Comparison of ENCODE assay signal across 1 cellular context in the genomic region with DNA sequence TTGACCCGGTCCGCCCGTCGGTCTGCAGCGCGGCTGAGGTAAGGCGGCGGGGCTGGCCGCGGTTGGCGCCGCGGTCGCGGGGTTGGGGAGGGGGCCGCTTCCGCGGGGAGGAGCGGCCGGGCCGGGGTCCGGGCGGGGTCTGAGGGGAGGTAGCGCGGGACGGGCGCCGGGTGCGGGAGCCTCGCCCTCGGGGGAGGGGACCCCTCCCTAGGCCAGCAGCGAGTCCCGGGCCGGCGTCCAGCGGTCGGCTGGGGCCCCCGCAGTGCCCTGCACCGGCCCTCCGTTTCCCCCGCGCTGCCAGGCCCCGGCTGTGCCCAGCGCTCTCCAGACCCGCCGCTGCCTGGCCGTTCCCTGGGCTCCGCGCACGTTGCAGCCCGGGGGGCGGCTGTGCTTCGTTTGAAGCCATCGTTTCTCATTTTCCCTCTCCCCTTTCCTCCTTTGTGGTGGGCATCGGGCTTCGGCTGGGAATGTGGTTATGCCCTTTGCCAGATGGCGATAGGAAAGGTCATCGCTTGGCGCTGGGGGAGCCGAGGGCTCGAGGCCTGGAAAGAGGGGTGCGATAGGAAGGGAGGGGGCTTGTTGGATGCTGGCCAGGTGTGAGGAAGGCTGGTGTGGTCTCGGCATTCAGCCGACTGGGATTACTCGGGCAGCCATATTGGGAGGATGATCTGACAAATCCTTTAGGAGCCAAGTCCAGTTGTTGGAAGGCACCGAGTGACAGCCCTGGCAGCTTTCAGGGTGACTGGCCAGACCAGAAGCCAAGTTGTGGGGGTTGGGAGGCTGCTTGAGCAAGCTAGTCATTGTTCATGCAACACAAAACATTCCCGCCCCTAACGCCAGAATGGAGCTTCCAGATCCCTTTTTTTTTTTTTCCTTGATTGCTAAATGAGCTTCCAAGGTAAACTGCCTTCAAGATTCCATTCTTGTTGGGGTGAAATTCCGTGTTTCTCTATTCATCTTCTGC.
TF ChIP-seq lines count a peak whose summit lies in the region.

No MANE protein-coding gene starts in this region.

TF ChIP-seq in K562, 482 proteins besides CTCF, POLR2A, EP300 and RAD21 (continued from another document):
- TF ChIP-seq, protein P1, sequence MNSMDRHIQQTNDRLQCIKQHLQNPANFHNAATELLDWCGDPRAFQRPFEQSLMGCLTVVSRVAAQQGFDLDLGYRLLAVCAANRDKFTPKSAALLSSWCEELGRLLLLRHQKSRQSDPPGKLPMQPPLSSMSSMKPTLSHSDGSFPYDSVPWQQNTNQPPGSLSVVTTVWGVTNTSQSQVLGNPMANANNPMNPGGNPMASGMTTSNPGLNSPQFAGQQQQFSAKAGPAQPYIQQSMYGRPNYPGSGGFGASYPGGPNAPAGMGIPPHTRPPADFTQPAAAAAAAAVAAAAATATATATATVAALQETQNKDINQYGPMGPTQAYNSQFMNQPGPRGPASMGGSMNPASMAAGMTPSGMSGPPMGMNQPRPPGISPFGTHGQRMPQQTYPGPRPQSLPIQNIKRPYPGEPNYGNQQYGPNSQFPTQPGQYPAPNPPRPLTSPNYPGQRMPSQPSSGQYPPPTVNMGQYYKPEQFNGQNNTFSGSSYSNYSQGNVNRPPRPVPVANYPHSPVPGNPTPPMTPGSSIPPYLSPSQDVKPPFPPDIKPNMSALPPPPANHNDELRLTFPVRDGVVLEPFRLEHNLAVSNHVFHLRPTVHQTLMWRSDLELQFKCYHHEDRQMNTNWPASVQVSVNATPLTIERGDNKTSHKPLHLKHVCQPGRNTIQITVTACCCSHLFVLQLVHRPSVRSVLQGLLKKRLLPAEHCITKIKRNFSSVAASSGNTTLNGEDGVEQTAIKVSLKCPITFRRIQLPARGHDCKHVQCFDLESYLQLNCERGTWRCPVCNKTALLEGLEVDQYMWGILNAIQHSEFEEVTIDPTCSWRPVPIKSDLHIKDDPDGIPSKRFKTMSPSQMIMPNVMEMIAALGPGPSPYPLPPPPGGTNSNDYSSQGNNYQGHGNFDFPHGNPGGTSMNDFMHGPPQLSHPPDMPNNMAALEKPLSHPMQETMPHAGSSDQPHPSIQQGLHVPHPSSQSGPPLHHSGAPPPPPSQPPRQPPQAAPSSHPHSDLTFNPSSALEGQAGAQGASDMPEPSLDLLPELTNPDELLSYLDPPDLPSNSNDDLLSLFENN (IDR thresholded peaks at IDR 0.05; ENCODE audit: low read depth in 2 of 2, low read length in 2 of 2): no peak
- TF ChIP-seq ESRRA (IDR thresholded peaks at IDR 0.05; ENCODE audit: borderline replicate concordance, low read depth) (no peak), TCF7L2 (IDR thresholded peaks at IDR 0.05; ENCODE audit: low read depth, low read length) (no peak), ZNF146 (CRISPR knock-in tag; IDR thresholded peaks at IDR 0.05; ENCODE audit: unreplicated experiment) (no peak), DMBX1 (CRISPR knock-in tag; IDR thresholded peaks at IDR 0.05; ENCODE audit: borderline replicate concordance) (no peak), STAT5B (CRISPR knock-in tag; IDR thresholded peaks at IDR 0.05) (no peak), EHMT2 (IDR thresholded peaks at IDR 0.05) (no peak), CEBPB (tag; IDR thresholded peaks at IDR 0.05) (no peak; the same call in 1 of the 2 replicates), PHF8 (IDR thresholded peaks at IDR 0.05; ENCODE audit: borderline replicate concordance, low read length) (no peak; the same call in 1 of the 2 replicates), XRCC3 (IDR thresholded peaks at IDR 0.05) (no peak), U2AF2 (optimal IDR thresholded peaks at IDR 0.05; ENCODE audit: low read depth, low read length) (no peak), GATAD2A (IDR thresholded peaks at IDR 0.05) (peak; percentile 59; the same call in 1 of the 2 replicates), KLF16 (IDR thresholded peaks at IDR 0.05) (no peak), BCOR (IDR thresholded peaks at IDR 0.05) (peak; percentile 7; the same call in 1 of the 2 replicates), PPARD (CRISPR knock-in tag; IDR thresholded peaks at IDR 0.05) (no peak), CHD4 (IDR thresholded peaks at IDR 0.05; ENCODE audit: insufficient read depth, insufficient replicate concordance, low read depth, low read length, poor library complexity, severe bottlenecking) (no peak), HIVEP1 (CRISPR knock-in tag; IDR thresholded peaks at IDR 0.05) (no peak), FOXJ3 (CRISPR knock-in tag; IDR thresholded peaks at IDR 0.05) (no peak), MIER1 (IDR thresholded peaks at IDR 0.05; ENCODE audit: low read depth) (no peak), NRF1 (conservative IDR thresholded peaks at IDR 0.05 in 1 of 2, IDR thresholded peaks at IDR 0.05 in 1 of 2) (no peak), HSF4 (CRISPR knock-in tag; IDR thresholded peaks at IDR 0.05; ENCODE audit: borderline replicate concordance) (no peak), BACH1 (tag; IDR thresholded peaks at IDR 0.05) (no peak), THRAP3 (IDR thresholded peaks at IDR 0.05; ENCODE audit: borderline replicate concordance) (no peak)
- TF ChIP-seq, protein P2, sequence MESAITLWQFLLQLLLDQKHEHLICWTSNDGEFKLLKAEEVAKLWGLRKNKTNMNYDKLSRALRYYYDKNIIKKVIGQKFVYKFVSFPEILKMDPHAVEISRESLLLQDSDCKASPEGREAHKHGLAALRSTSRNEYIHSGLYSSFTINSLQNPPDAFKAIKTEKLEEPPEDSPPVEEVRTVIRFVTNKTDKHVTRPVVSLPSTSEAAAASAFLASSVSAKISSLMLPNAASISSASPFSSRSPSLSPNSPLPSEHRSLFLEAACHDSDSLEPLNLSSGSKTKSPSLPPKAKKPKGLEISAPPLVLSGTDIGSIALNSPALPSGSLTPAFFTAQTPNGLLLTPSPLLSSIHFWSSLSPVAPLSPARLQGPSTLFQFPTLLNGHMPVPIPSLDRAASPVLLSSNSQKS (CRISPR knock-in tag; IDR thresholded peaks at IDR 0.05): no peak
- TF ChIP-seq, protein P3, sequence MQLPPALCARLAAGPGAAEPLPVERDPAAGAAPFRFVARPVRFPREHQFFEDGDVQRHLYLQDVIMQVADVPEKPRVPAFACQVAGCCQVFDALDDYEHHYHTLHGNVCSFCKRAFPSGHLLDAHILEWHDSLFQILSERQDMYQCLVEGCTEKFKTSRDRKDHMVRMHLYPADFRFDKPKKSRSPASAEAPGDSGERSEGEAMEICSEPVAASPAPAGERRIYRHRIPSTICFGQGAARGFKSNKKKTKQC (CRISPR knock-in tag; IDR thresholded peaks at IDR 0.05): no peak
- TF ChIP-seq, protein P4, sequence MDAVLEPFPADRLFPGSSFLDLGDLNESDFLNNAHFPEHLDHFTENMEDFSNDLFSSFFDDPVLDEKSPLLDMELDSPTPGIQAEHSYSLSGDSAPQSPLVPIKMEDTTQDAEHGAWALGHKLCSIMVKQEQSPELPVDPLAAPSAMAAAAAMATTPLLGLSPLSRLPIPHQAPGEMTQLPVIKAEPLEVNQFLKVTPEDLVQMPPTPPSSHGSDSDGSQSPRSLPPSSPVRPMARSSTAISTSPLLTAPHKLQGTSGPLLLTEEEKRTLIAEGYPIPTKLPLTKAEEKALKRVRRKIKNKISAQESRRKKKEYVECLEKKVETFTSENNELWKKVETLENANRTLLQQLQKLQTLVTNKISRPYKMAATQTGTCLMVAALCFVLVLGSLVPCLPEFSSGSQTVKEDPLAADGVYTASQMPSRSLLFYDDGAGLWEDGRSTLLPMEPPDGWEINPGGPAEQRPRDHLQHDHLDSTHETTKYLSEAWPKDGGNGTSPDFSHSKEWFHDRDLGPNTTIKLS (IDR thresholded peaks at IDR 0.05; ENCODE audit: borderline replicate concordance, low read depth): no peak; the same call in 1 of the 2 replicates
- TF ChIP-seq, protein P5, sequence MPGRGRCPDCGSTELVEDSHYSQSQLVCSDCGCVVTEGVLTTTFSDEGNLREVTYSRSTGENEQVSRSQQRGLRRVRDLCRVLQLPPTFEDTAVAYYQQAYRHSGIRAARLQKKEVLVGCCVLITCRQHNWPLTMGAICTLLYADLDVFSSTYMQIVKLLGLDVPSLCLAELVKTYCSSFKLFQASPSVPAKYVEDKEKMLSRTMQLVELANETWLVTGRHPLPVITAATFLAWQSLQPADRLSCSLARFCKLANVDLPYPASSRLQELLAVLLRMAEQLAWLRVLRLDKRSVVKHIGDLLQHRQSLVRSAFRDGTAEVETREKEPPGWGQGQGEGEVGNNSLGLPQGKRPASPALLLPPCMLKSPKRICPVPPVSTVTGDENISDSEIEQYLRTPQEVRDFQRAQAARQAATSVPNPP (IDR thresholded peaks at IDR 0.05; ENCODE audit: borderline replicate concordance, insufficient read depth, insufficient read length): no peak
- TF ChIP-seq, protein P6, sequence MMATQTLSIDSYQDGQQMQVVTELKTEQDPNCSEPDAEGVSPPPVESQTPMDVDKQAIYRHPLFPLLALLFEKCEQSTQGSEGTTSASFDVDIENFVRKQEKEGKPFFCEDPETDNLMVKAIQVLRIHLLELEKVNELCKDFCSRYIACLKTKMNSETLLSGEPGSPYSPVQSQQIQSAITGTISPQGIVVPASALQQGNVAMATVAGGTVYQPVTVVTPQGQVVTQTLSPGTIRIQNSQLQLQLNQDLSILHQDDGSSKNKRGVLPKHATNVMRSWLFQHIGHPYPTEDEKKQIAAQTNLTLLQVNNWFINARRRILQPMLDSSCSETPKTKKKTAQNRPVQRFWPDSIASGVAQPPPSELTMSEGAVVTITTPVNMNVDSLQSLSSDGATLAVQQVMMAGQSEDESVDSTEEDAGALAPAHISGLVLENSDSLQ (IDR thresholded peaks at IDR 0.05): peak; percentile 16; the same call in 1 of the 2 replicates
- TF ChIP-seq, protein P7, sequence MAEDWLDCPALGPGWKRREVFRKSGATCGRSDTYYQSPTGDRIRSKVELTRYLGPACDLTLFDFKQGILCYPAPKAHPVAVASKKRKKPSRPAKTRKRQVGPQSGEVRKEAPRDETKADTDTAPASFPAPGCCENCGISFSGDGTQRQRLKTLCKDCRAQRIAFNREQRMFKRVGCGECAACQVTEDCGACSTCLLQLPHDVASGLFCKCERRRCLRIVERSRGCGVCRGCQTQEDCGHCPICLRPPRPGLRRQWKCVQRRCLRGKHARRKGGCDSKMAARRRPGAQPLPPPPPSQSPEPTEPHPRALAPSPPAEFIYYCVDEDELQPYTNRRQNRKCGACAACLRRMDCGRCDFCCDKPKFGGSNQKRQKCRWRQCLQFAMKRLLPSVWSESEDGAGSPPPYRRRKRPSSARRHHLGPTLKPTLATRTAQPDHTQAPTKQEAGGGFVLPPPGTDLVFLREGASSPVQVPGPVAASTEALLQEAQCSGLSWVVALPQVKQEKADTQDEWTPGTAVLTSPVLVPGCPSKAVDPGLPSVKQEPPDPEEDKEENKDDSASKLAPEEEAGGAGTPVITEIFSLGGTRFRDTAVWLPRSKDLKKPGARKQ (CRISPR knock-in tag; IDR thresholded peaks at IDR 0.05): no peak
